In the genomic region with DNA sequence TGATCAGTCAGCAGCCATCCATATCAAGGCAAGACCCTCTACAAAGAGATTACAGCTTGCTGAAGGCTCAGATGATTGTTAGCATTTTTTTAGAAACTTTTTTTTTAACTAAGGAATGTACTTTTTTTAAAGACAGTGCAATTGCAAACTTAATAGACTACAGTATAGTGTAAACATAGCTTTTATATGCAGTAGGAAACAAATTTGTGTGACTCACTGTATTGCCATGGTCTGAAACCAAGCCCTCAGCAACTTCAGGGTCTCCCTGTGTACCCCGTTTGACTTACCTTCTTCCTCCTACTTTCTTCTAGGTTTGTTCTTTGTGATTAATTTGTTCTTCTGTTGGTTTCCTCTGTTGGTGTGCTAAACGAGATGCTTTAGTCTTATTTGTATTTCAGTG, we compare ENCODE assay signal across 30 cellular contexts.
"Had no signal": no experiment of that assay in that cellular context is flagged by ENCODE, and none has a peak within 500 bp of the region (broad histone marks: within the 10 kb centered on the region; RNA-seq: fewer than 3 reads in every experiment).

No MANE protein-coding gene starts in this region.

- H3K27ac ChIP-seq: body of pancreas, cardiac muscle cell, heart right ventricle, left lung, lower lobe of right lung, neutrophil, ovary, skin epidermis, testis, transverse colon had no signal

- H3K9me3 ChIP-seq: body of pancreas, heart right ventricle, left lung, lower lobe of right lung, neutrophil, ovary, testis, transverse colon had no signal

- H3K36me3 ChIP-seq: cardiac muscle cell, ovary, transverse colon had no signal

- ATAC-seq: body of pancreas; effector memory CD8-positive, alpha-beta T cell; esophagus mucosa; heart right ventricle; left lung; lower lobe of right lung; sciatic nerve; stimulated activated naive CD8-positive, alpha-beta T cell treated with anti-CD3 and anti-CD28 coated beads, Interleukin-15, Interleukin-2, amounts not matched to agents 100 U/mL and 50 U/mL, for 24 hours had no signal

- H3K27ac Mint-ChIP-seq: activated CD4-positive, alpha-beta memory T cell treated with anti-CD3 and anti-CD28 coated beads, Interleukin-2, amount 10 ng/mL, durations not matched to agents 7 days and 5 days; effector memory CD8-positive, alpha-beta T cell; nephron; progenitor cell of endocrine pancreas had no signal

- H3K9me3 Mint-ChIP-seq: activated CD4-positive, alpha-beta memory T cell treated with anti-CD3 and anti-CD28 coated beads, Interleukin-2, amount 10 ng/mL, durations not matched to agents 7 days and 5 days; activated CD4-positive, alpha-beta T cell treated with anti-CD3 and anti-CD28 coated beads, Interleukin-2, amount 10 ng/mL, durations not matched to agents 7 days and 5 days; activated T-cell treated with anti-CD3 and anti-CD28 coated beads, Interleukin-2, amount 50 U/mL, for 24 hours; effector memory CD8-positive, alpha-beta T cell; nephron had no signal

- H3K27me3 Mint-ChIP-seq: activated CD4-positive, alpha-beta memory T cell treated with anti-CD3 and anti-CD28 coated beads, Interleukin-2, amount 10 ng/mL, durations not matched to agents 7 days and 5 days; activated CD4-positive, alpha-beta T cell treated with anti-CD3 and anti-CD28 coated beads, Interleukin-2, amount 10 ng/mL, durations not matched to agents 7 days and 5 days; activated T-cell treated with anti-CD3 and anti-CD28 coated beads, Interleukin-2, amount 50 U/mL, for 24 hours; effector memory CD8-positive, alpha-beta T cell; progenitor cell of endocrine pancreas had no signal

- H3K27me3 ChIP-seq: body of pancreas, cardiac muscle cell, heart right ventricle, left lung, neutrophil, ovary, testis, transverse colon had no signal

- H3K4me3 ChIP-seq: body of pancreas, cardiac muscle cell, heart right ventricle, left lung, lower lobe of right lung, ovary, skin epidermis, testis, transverse colon had no signal

- H3K4me3 Mint-ChIP-seq: activated CD4-positive, alpha-beta memory T cell treated with anti-CD3 and anti-CD28 coated beads, Interleukin-2, amount 10 ng/mL, durations not matched to agents 7 days and 5 days; activated CD4-positive, alpha-beta T cell treated with anti-CD3 and anti-CD28 coated beads, Interleukin-2, amount 10 ng/mL, durations not matched to agents 7 days and 5 days; activated T-cell treated with anti-CD3 and anti-CD28 coated beads, Interleukin-2, amount 50 U/mL, for 24 hours; effector memory CD8-positive, alpha-beta T cell; nephron had no signal

- DNase-seq: activated CD4-positive, alpha-beta memory T cell treated with anti-CD3 and anti-CD28 coated beads, Interleukin-2, amount 10 ng/mL, durations not matched to agents 7 days and 5 days; activated CD4-positive, alpha-beta T cell treated with anti-CD3 and anti-CD28 coated beads for 1 hour; activated CD4-positive, alpha-beta T cell treated with anti-CD3 and anti-CD28 coated beads, Interleukin-2, amount 10 ng/mL, durations not matched to agents 7 days and 5 days; activated CD8-positive, alpha-beta memory T cell treated with anti-CD3 and anti-CD28 coated beads, Interleukin-2, amount 50 U/mL, for 48 hours; activated gamma-delta T cell treated with Interleukin-2 at 50 U/mL for 16 hours; activated naive CD4-positive, alpha-beta T cell treated with anti-CD3 and anti-CD28 coated beads, Interleukin-2, amount 50 U/mL, for 16 hours; activated T-cell treated with anti-CD3 and anti-CD28 coated beads, Interleukin-2, amount 50 U/mL, for 24 hours; amygdala; body of pancreas; cortex of kidney; effector memory CD8-positive, alpha-beta T cell; foreskin melanocyte; heart right ventricle; left lung; lower lobe of right lung; ovary; retina; stimulated activated CD4-positive, alpha-beta T cell treated with anti-CD3 and anti-CD28 coated beads, Interleukin-12 subunit alpha, Interleukin-12 subunit beta, amount 100 ng/mL, for 4 hours; stimulated activated CD4-positive, alpha-beta T cell treated with anti-CD3 and anti-CD28 coated beads, Interleukin-4, amount 100 ng/mL, for 1 hour; stimulated activated naive CD8-positive, alpha-beta T cell treated with anti-CD3 and anti-CD28 coated beads, Interleukin-15, Interleukin-2, amounts not matched to agents 100 U/mL and 50 U/mL, for 24 hours; T-helper 2 cell; testis; transverse colon had no signal
